ENCODE assay signal across 23 cellular contexts in the genomic region with DNA sequence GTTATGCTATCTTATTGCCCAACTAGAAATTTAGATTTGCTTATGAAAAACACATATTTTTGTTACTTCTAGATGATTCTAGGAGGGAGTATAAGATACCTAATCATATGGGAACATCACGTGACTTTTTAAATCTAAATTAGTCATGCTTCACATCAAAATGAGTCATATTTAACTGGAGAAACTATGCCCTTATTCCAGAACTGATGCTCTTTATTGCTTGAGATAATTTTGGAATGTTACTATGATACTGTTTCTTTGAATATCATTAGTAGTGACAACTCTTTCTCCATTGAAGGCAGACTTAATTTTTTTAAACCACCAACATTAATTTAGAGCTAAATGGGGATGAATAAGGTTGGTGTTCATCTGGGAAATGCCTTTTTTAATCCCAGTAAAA. TPM values are rescaled to one million over a fixed set of nuclear protein-coding genes. Genes with fewer than 3 reads are reported as not detected.
DNase-seq lines count a peak whose midpoint lies in the region; ATAC-seq and TF ChIP-seq lines count a peak whose summit lies in the region.
"Had no signal": no experiment of that assay in that cellular context is flagged by ENCODE, and none has a peak within 500 bp of the region (broad histone marks: within the 10 kb centered on the region; RNA-seq: fewer than 3 reads in every experiment).

No MANE protein-coding gene starts in this region.

- no peaks in the 10 kb centered on the region for H3K9me2 ChIP-seq in SK-N-SH

- POLR2A ChIA-PET in SK-N-SH (lab: Yijun Ruan, JAX), result no interaction called here

- WGBS in SK-N-SH (ENCODE audit: low lambda C conversion rate), result 26% methylated on average over 1 of the region's 1 CpG

- H3K4me3 ChIP-seq in SK-N-SH (ENCODE audit: low read depth in 2 of 2, low read length in 1 of 2), result no peak overlapping the region
- no peak overlapping the region for H3K4me3 ChIP-seq in fibroblast of lung (replicated peaks in 1 of 4; ENCODE audit: control extremely low read depth in 1 of 4, insufficient read depth in 1 of 4, low read depth in 3 of 4, low read length in 4 of 4)
- H3K4me3 ChIP-seq: colonic mucosa, left lung, mucosa of descending colon, SK-N-MC, tibial artery had no signal

- CTCF ChIA-PET in SK-N-SH (lab: Yijun Ruan, JAX), result no interaction called here
- CTCF ChIA-PET in Calu3 (lab: Charles Lee), result no interaction called here

- H3K79me2 ChIP-seq in SK-N-SH (ENCODE audit: insufficient read depth) (no peaks in the 10 kb centered on the region), fibroblast of lung (ENCODE audit: control insufficient read depth, insufficient read depth, low read length) (no peaks in the 10 kb centered on the region)

- no peak for ATAC-seq in activated naive CD8-positive, alpha-beta T cell treated with anti-CD3 and anti-CD28 coated beads, Interleukin-2, amount 50 U/mL, for 24 hours
- ATAC-seq: left lung, mucosa of descending colon had no signal

- peaks cover 17% of the 10 kb centered on the region for H3K36me3 Mint-ChIP-seq in activated naive CD8-positive, alpha-beta T cell
- H3K36me3 Mint-ChIP-seq in activated naive CD8-positive, alpha-beta T cell treated with anti-CD3 and anti-CD28 coated beads, Interleukin-2, amount 50 U/mL, for 24 hours (ENCODE audit: low read depth), result peaks cover 19% of the 10 kb centered on the region
- no peaks in the 10 kb centered on the region for H3K36me3 Mint-ChIP-seq in Calu3 (ENCODE audit: insufficient read depth, unreplicated experiment)

- H3K9me3 Mint-ChIP-seq in activated naive CD8-positive, alpha-beta T cell (ENCODE audit: low read depth), result no peaks in the 10 kb centered on the region
- H3K9me3 Mint-ChIP-seq in activated naive CD8-positive, alpha-beta T cell treated with anti-CD3 and anti-CD28 coated beads, Interleukin-2, amount 50 U/mL, for 24 hours, result no peaks in the 10 kb centered on the region
- H3K9me3 Mint-ChIP-seq in Calu3 (ENCODE audit: low read depth, unreplicated experiment), result no peaks in the 10 kb centered on the region

- no peaks in the 10 kb centered on the region for H3K4me1 Mint-ChIP-seq in activated naive CD8-positive, alpha-beta T cell (ENCODE audit: low read depth)
- peaks cover 1% of the 10 kb centered on the region for H3K4me1 Mint-ChIP-seq in activated naive CD8-positive, alpha-beta T cell treated with anti-CD3 and anti-CD28 coated beads, Interleukin-2, amount 50 U/mL, for 24 hours
- no peaks in the 10 kb centered on the region for H3K4me1 Mint-ChIP-seq in Calu3 (ENCODE audit: low read depth, unreplicated experiment)

- DNase-seq in activated naive CD8-positive, alpha-beta T cell treated with anti-CD3 and anti-CD28 coated beads, Interleukin-2, amount 50 U/mL, for 24 hours, result no peak
- DNase-seq in SK-N-SH (no peak), fibroblast of lung (ENCODE audit: low read depth in 2 of 2) (peak; percentile 38 to 42), stromal cell of bone marrow (ENCODE audit: low read depth) (peak; percentile 25), NCI-H82 treated with DMSO at 0.1 percent for 48 hours (lab: John Stamatoyannopoulos, UW; ENCODE audit: unreplicated experiment) (no peak), Calu3 (no peak), DMS79 (lab: John Stamatoyannopoulos, UW) (no peak)
- DNase-seq: 8988T; aorta; colonic mucosa; DMS53; H7; Karpas-422; left lung; mucosa of descending colon; NCI-H1092 treated with DMSO at 0.1 percent for 48 hours; NCI-H2081 treated with DMSO at 0.1 percent for 48 hours; NCI-H524 treated with DMSO at 0.1 percent for 48 hours; stimulated activated naive CD4-positive, alpha-beta T cell; tibial artery had no signal

- no peak for TF ChIP-seq CTCF in SK-N-SH (IDR thresholded peaks at IDR 0.05)
- TF ChIP-seq CTCF in fibroblast of lung (conservative IDR thresholded peaks at IDR 0.05 in 1 of 2, IDR thresholded peaks at IDR 0.05 in 1 of 2; ENCODE audit: low read depth in 1 of 2, low read length in 2 of 2), result no peak
- no peak for TF ChIP-seq CTCF in Calu3 (IDR thresholded peaks at IDR 0.05; ENCODE audit: unreplicated experiment)

- no peak for TF ChIP-seq RAD21 in SK-N-SH (IDR thresholded peaks at IDR 0.05; ENCODE audit: low read length)

- H3K36me3 ChIP-seq in SK-N-SH (replicated peaks in 1 of 2; ENCODE audit: control insufficient read depth in 1 of 2, insufficient read depth in 2 of 2, low read length in 1 of 2) (peaks cover 6 to 14% of the 10 kb centered on the region in 2 experiments), fibroblast of lung (ENCODE audit: control insufficient read depth, insufficient read depth, low read length) (no peaks in the 10 kb centered on the region)
- H3K36me3 ChIP-seq: colonic mucosa had no signal

- H3K9ac ChIP-seq in SK-N-SH, result no peak overlapping the region
- no peak overlapping the region for H3K9ac ChIP-seq in fibroblast of lung (ENCODE audit: insufficient read depth, low read length)

- no peak for TF ChIP-seq EP300 in SK-N-SH (IDR thresholded peaks at IDR 0.05; ENCODE audit: borderline replicate concordance in 1 of 2, low read depth in 1 of 2, low read length in 1 of 2)

- H3K9me3 ChIP-seq in SK-N-SH, result no peaks in the 10 kb centered on the region
- H3K9me3 ChIP-seq in fibroblast of lung (ENCODE audit: control insufficient read depth, insufficient read depth, low read depth, low read length), result no peaks in the 10 kb centered on the region
- H3K9me3 ChIP-seq: colonic mucosa, left lung, mucosa of descending colon, tibial artery had no signal

- no peaks in the 10 kb centered on the region for H3K4me1 ChIP-seq in SK-N-SH (ENCODE audit: control insufficient read depth in 1 of 2, insufficient read depth in 2 of 2, low read depth in 1 of 2, low read length in 1 of 2)
- no peaks in the 10 kb centered on the region for H3K4me1 ChIP-seq in fibroblast of lung (ENCODE audit: control insufficient read depth, extremely low read depth, insufficient read depth, low read length)
- H3K4me1 ChIP-seq: colonic mucosa, left lung, tibial artery had no signal

- no peak overlapping the region for H3K4me2 ChIP-seq in SK-N-SH
- H3K4me2 ChIP-seq in fibroblast of lung (ENCODE audit: extremely low read depth, insufficient read depth, low read length), result no peak overlapping the region

- no TSS peak for BruUV-seq in Calu3 (replicated peaks; lab: Mats Ljungman, UMichigan)

- H3K27me3 Mint-ChIP-seq in activated naive CD8-positive, alpha-beta T cell, result no peaks in the 10 kb centered on the region
- H3K27me3 Mint-ChIP-seq in activated naive CD8-positive, alpha-beta T cell treated with anti-CD3 and anti-CD28 coated beads, Interleukin-2, amount 50 U/mL, for 24 hours, result no peaks in the 10 kb centered on the region
- H3K27me3 Mint-ChIP-seq in Calu3 (ENCODE audit: unreplicated experiment), result no peaks in the 10 kb centered on the region

- H2AFZ ChIP-seq in SK-N-SH (ENCODE audit: low read depth), result no peak overlapping the region
- no peak overlapping the region for H2AFZ ChIP-seq in fibroblast of lung (ENCODE audit: low read length)

- H3K27ac ChIP-seq in SK-N-SH (ENCODE audit: low read depth in 2 of 2, low read length in 1 of 2) (peak overlapping the region in 1 of 2 experiments; percentile 40; a peak in 1 of 4 replicates), fibroblast of lung (ENCODE audit: insufficient read depth, low read length) (no peak overlapping the region)
- H3K27ac ChIP-seq: colonic mucosa, left lung, SK-N-MC, tibial artery had no signal

- peaks cover 10% of the 10 kb centered on the region for H3F3A ChIP-seq in SK-N-SH (replicated peaks; ENCODE audit: insufficient read depth)

- peak overlapping the region; percentile 41 for H3K27ac Mint-ChIP-seq in activated naive CD8-positive, alpha-beta T cell
- H3K27ac Mint-ChIP-seq in activated naive CD8-positive, alpha-beta T cell treated with anti-CD3 and anti-CD28 coated beads, Interleukin-2, amount 50 U/mL, for 24 hours, result no peak overlapping the region
- H3K27ac Mint-ChIP-seq in Calu3 (ENCODE audit: unreplicated experiment), result no peak overlapping the region
- H3K27ac Mint-ChIP-seq: CD14-positive monocyte had no signal

- no peak overlapping the region for H3K4me3 Mint-ChIP-seq in activated naive CD8-positive, alpha-beta T cell
- no peak overlapping the region for H3K4me3 Mint-ChIP-seq in activated naive CD8-positive, alpha-beta T cell treated with anti-CD3 and anti-CD28 coated beads, Interleukin-2, amount 50 U/mL, for 24 hours
- H3K4me3 Mint-ChIP-seq in Calu3 (ENCODE audit: low read depth, unreplicated experiment), result no peak overlapping the region
- H3K4me3 Mint-ChIP-seq: CD14-positive monocyte had no signal

- no peaks in the 10 kb centered on the region for H3K27me3 ChIP-seq in SK-N-SH (ENCODE audit: insufficient read depth)
- no peaks in the 10 kb centered on the region for H3K27me3 ChIP-seq in fibroblast of lung (ENCODE audit: control insufficient read depth, insufficient read depth, low read length)
- H3K27me3 ChIP-seq: colonic mucosa, left lung, tibial artery had no signal

- intact Hi-C loops in Calu3 (cut with micrococcal nuclease; ENCODE audit: unreplicated experiment), result no loop called here

- H4K20me1 ChIP-seq in SK-N-SH (ENCODE audit: insufficient read depth), result no peaks in the 10 kb centered on the region
- no peaks in the 10 kb centered on the region for H4K20me1 ChIP-seq in fibroblast of lung (ENCODE audit: control insufficient read depth, extremely low read depth, insufficient read depth, low read length)

TF ChIP-seq in SK-N-SH, 30 proteins besides CTCF, POLR2A, EP300 and RAD21 (continues in another document):
- TF ChIP-seq GATA2 (CRISPR knock-in tag; IDR thresholded peaks at IDR 0.05) (no peak), TEAD4 (IDR thresholded peaks at IDR 0.05; ENCODE audit: borderline replicate concordance, insufficient read depth) (no peak), FOSL2 (IDR thresholded peaks at IDR 0.05; ENCODE audit: borderline replicate concordance, low read depth) (peak; percentile 66; the same call in 1 of the 2 replicates), RCOR1 (IDR thresholded peaks at IDR 0.05; ENCODE audit: low read length) (no peak), SMC3 (IDR thresholded peaks at IDR 0.05; ENCODE audit: low read depth, low read length) (no peak), MAX (IDR thresholded peaks at IDR 0.05; ENCODE audit: low read depth) (peak; percentile 54), NFIC (IDR thresholded peaks at IDR 0.05; ENCODE audit: borderline replicate concordance) (no peak), GABPA (IDR thresholded peaks at IDR 0.05; ENCODE audit: low read depth) (no peak), RFX5 (IDR thresholded peaks at IDR 0.05; ENCODE audit: low read length) (no peak)

RNA-seq across cellular contexts. Expression of gene ELAC1, which starts 19.9 kb away (rescaled TPM):
- 10.8 and 13.0 TPM in 2 replicates for polyA plus RNA-seq in SK-N-SH (2012; rRNA removed)
- 12.1 and 14.1 TPM in 2 replicates for polyA plus RNA-seq in SK-N-SH (2012; cell fraction: cytosol; rRNA removed)
- 4.1 and 5.7 TPM in 2 replicates for polyA plus RNA-seq in SK-N-SH (2012; cell fraction: nucleus; rRNA removed)
- 5.4 and 7.3 TPM in 2 replicates for total RNA-seq in fibroblast of lung
- 8.2 and 9.2 TPM in 2 replicates for polyA plus RNA-seq in fibroblast of lung
- 6.1 and 7.1 TPM in 2 replicates for polyA plus RNA-seq in fibroblast of lung (2012)
- polyA minus RNA-seq in fibroblast of lung (ENCODE audit: low replicate concordance), result 0.71 and 2.4 TPM in 2 replicates
- 11.6 and 12.4 TPM in 2 replicates for total RNA-seq in Calu3 (2022)

Comparison
In these comparisons a context has a peak if more than half of its experiments do, and no peak if none do; other contexts are left out.
1. DNase-seq: peak in fibroblast of lung (2 of 2) and stromal cell of bone marrow (single experiment); none in activated naive CD8-positive, alpha-beta T cell treated with anti-CD3 and anti-CD28 coated beads, Interleukin-2, amount 50 U/mL, for 24 hours (single experiment), SK-N-SH (single experiment), NCI-H82 treated with DMSO at 0.1 percent for 48 hours (single experiment), Calu3 (single experiment) and DMS79 (single experiment).